ENCODE assay signal across 8 cellular contexts in the genomic region with DNA sequence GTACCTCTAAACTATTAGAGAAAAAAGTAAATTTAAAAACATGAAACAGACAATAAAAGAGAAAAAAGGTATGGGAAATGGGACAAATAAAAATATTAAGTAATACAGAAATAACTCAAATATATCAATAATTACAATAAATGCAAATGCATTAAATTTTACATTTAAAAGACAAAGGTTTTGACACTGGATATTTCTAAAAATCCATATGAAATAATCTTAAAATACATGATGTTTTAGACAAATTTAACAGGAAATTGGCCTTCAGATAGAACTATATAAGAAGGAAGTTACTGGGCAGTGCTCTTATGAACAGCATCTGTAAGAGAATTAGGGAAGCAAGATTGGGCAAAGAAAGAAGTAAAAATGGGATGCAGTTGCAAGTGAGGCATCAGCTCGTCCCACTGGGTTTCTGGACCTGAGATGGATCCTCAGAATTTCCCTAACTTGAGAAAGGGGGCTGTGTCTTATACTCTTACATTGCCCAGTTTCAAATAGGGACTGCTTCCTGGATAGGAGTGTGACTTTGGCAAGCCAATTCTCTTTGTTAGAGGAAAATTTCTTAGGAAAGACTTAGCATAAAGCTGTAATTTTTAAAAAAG.
"Had no signal": no experiment of that assay in that cellular context is flagged by ENCODE, and none has a peak within 500 bp of the region (broad histone marks: within the 10 kb centered on the region; RNA-seq: fewer than 3 reads in every experiment).

No MANE protein-coding gene starts in this region.

- H3K36me3 ChIP-seq: HAP-1 had no signal

- H3K9ac ChIP-seq: GM23248 had no signal

- ATAC-seq: HCT116 had no signal

- H3K27ac ChIP-seq: GM23248 had no signal

- DNase-seq: GM23248, GOT3, H7, IMR-90, KBM-7 had no signal

- H3K9me3 ChIP-seq: HAP-1 had no signal

- H3K4me3 ChIP-seq: GM23248, HAP-1 had no signal

- FAIRE-seq: HTR-8/SVneo had no signal

- H3K4me1 ChIP-seq: HAP-1 had no signal
